ENCODE assay signal across 6 cellular contexts in the genomic region with DNA sequence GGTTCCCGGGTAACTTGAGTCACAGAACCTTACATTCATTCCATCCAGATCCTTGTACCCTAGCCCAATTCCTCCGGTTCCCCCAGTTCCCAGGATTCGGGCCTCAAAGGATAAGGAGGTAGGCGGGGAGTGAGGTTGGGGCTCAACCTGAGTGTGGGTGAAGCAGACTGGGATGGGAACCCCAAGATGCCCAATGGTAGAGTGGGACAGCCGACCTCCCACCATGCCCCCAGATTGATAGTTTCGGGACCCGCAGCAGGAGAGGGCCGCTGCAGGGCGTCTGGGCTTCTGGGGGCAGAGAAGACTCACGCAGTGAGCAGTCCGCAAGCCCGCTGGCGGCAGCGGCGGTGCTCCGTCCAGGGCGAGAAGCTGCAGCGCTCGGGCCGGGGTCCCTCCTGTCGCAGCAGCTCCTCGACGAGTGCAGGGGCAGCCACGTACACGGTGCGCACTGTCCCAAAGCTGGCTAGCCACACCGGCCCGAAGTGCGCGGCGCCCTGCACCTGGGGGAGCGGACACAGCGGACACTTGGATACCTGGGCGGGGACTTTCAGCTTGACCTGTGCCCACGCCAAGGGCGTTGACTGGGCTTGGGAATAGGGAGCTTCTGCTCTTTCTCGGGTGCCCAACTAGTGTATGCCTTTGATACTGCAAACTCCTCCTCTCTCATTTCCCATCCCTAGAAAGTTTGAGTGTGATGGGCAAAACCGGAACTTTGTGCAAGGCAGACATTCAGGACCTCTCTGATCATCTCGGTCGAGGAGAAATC. TPM values are rescaled to one million over a fixed set of nuclear protein-coding genes. Genes with fewer than 3 reads are reported as not detected.
DNase-seq lines count a peak whose midpoint lies in the region; ATAC-seq lines count a peak whose summit lies in the region.

No MANE protein-coding gene starts in this region.

- H3K36me3 Mint-ChIP-seq in activated naive CD8-positive, alpha-beta T cell treated with anti-CD3 and anti-CD28 coated beads, Interleukin-2, amount 10 ng/mL, durations not matched to agents 7 days and 5 days, result peaks cover 7% of the 10 kb centered on the region
- H3K36me3 Mint-ChIP-seq in naive B cell, result peaks cover 0 to 5% of the 10 kb centered on the region in 2 donors

- POLR2A ChIA-PET in activated naive CD8-positive, alpha-beta T cell treated with anti-CD3 and anti-CD28 coated beads, Interleukin-2, amount 10 ng/mL, durations not matched to agents 7 days and 5 days (lab: Charles Lee), result interaction anchor here (0.7 to 4.3 kb wide), 3 partner anchors 9 to 70 kb away, joined by 4 to 20 read pairs (median 4); a partner anchor contains a TSS

- DNase-seq in activated naive CD8-positive, alpha-beta T cell treated with anti-CD3 and anti-CD28 coated beads, Interleukin-2, amount 10 ng/mL, durations not matched to agents 7 days and 5 days, result peak; percentile 44
- no peak for DNase-seq in naive B cell
- no peak for DNase-seq in HuH-7.5 (ENCODE audit: low spot score)
- DNase-seq in NCI-H2196 (lab: John Stamatoyannopoulos, UW; ENCODE audit: unreplicated experiment), result no peak

- peaks cover 11% of the 10 kb centered on the region for H3K27me3 Mint-ChIP-seq in activated naive CD8-positive, alpha-beta T cell treated with anti-CD3 and anti-CD28 coated beads, Interleukin-2, amount 10 ng/mL, durations not matched to agents 7 days and 5 days
- H3K27me3 Mint-ChIP-seq in naive B cell, result peaks cover 14 to 40% (median 30%) of the 10 kb centered on the region in 3 donors

- peaks cover 18% of the 10 kb centered on the region for H3K4me1 Mint-ChIP-seq in activated naive CD8-positive, alpha-beta T cell treated with anti-CD3 and anti-CD28 coated beads, Interleukin-2, amount 10 ng/mL, durations not matched to agents 7 days and 5 days
- peaks cover 39 to 43% (median 41%) of the 10 kb centered on the region in 3 donors for H3K4me1 Mint-ChIP-seq in naive B cell

- peak overlapping the region; percentile 89 for H3K4me3 Mint-ChIP-seq in activated naive CD8-positive, alpha-beta T cell treated with anti-CD3 and anti-CD28 coated beads, Interleukin-2, amount 10 ng/mL, durations not matched to agents 7 days and 5 days
- H3K4me3 Mint-ChIP-seq in naive B cell, result peak overlapping the region; percentile 81 to 94 (median 90)

- no peaks in the 10 kb centered on the region for H3K9me3 Mint-ChIP-seq in activated naive CD8-positive, alpha-beta T cell treated with anti-CD3 and anti-CD28 coated beads, Interleukin-2, amount 10 ng/mL, durations not matched to agents 7 days and 5 days
- no peaks in the 10 kb centered on the region for H3K9me3 Mint-ChIP-seq in naive B cell

- ATAC-seq in GM18907 (IDR thresholded peaks at IDR 0.05; ENCODE audit: unreplicated experiment) (peak; percentile 6), naive B cell (ENCODE audit: low read depth in 2 of 2) (peak; percentile 9 to 18), GM18519 (IDR thresholded peaks at IDR 0.05; ENCODE audit: low FRiP score, unreplicated experiment) (no peak)
- peak; percentile 20 for ATAC-seq in activated naive CD8-positive, alpha-beta T cell treated with anti-CD3 and anti-CD28 coated beads, Interleukin-2, amount 10 ng/mL, durations not matched to agents 7 days and 5 days (ENCODE audit: low read depth)

- no peak overlapping the region for H3K27ac Mint-ChIP-seq in activated naive CD8-positive, alpha-beta T cell treated with anti-CD3 and anti-CD28 coated beads, Interleukin-2, amount 10 ng/mL, durations not matched to agents 7 days and 5 days
- H3K27ac Mint-ChIP-seq in naive B cell, result peak overlapping the region in 4 of 6 donors; percentile 57 to 84 (median 68)

RNA-seq across cellular contexts. Expression of a gene that starts 1.0 kb away (rescaled TPM):
- total RNA-seq in activated naive CD8-positive, alpha-beta T cell treated with anti-CD3 and anti-CD28 coated beads, Interleukin-2, amount 10 ng/mL, durations not matched to agents 7 days and 5 days, result 1 to 10 TPM; 2.4 to 2.6 TPM
- under 1 TPM in 3 of 6 donors, not detected in 3; 0.09 to 0.58 (median 0.31) TPM for polyA plus RNA-seq in naive B cell (ENCODE audit: low read depth in 6 of 6)

RNA-seq across cellular contexts. Expression of a gene that starts 6.0 kb away (rescaled TPM):
- total RNA-seq in activated naive CD8-positive, alpha-beta T cell treated with anti-CD3 and anti-CD28 coated beads, Interleukin-2, amount 10 ng/mL, durations not matched to agents 7 days and 5 days, result 10 to 100 TPM; 13.9 to 14.9 TPM
- 10 to 100 TPM in 4 of 6 donors, 1 to 10 TPM in 2; 6.9 to 13.2 (median 11.4) TPM for polyA plus RNA-seq in naive B cell (ENCODE audit: low read depth in 6 of 6)

RNA-seq across cellular contexts. Expression of a gene that starts 6.5 kb away (rescaled TPM):
- total RNA-seq in activated naive CD8-positive, alpha-beta T cell treated with anti-CD3 and anti-CD28 coated beads, Interleukin-2, amount 10 ng/mL, durations not matched to agents 7 days and 5 days, result 1 to 10 TPM; 3.8 to 4.1 TPM
- polyA plus RNA-seq in naive B cell (ENCODE audit: low read depth in 6 of 6), result under 1 TPM in 4 of 6 donors, not detected in 2; 0.09 to 0.53 (median 0.47) TPM

RNA-seq across cellular contexts. Expression of a gene that starts 11.0 kb away (rescaled TPM):
- 10 to 100 TPM; 37.1 to 38.3 TPM for total RNA-seq in activated naive CD8-positive, alpha-beta T cell treated with anti-CD3 and anti-CD28 coated beads, Interleukin-2, amount 10 ng/mL, durations not matched to agents 7 days and 5 days
- polyA plus RNA-seq in naive B cell (ENCODE audit: low read depth in 6 of 6), result 10 to 100 TPM; 10.9 to 21.0 (median 14.2) TPM

RNA-seq across cellular contexts. Expression of a gene that starts 13.8 kb away (rescaled TPM):
- total RNA-seq in activated naive CD8-positive, alpha-beta T cell treated with anti-CD3 and anti-CD28 coated beads, Interleukin-2, amount 10 ng/mL, durations not matched to agents 7 days and 5 days, result 100 to 1,000 TPM in 1 of 2 experiments, 10 to 100 TPM in 1; 98.4 to 100 TPM
- 10 to 100 TPM; 63.2 to 99.0 (median 67.8) TPM for polyA plus RNA-seq in naive B cell (ENCODE audit: low read depth in 6 of 6)
